Comparison of ENCODE assay signal across 15 cellular contexts in the genomic region with DNA sequence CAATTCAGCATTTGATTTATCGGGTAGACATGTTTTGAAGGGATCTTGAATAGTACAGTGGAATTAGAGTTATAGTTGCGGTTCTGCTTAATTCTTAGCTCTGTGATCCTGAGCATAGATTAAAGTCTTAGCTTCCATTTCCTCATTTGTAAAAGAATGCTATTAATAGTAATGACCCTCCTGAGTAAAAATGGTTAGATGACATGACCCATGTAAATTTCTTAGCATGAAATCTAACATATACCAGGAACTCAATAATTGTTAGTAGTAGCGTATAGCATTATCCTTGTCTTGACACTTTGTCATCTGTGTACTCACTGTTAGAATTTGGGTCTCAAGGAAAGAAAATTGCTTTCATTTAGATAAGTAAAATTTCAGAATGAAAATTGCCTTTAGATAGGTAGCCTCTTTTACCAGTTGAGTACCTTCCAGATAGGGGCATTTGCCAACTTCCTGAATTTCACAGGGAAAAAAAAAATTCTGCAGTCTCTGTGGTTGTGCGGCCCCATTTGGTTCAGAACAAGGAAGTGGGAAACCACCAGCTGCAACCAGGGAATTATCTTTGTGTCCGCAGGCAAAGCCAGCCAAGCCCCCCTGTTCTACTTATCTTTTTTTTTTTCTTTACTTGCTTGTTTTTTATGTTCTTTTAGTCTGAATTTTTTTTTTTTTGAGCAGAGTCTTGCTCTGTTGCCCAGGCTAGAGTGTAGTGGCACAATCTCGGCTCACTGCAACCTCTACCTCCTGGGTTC.
A peak's percentile ranks its signal among the peaks of the same experiment; 100 is the strongest.
DNase-seq lines count a peak whose midpoint lies in the region; ATAC-seq and TF ChIP-seq lines count a peak whose summit lies in the region.
"Had no signal": no experiment of that assay in that cellular context is flagged by ENCODE, and none has a peak within 500 bp of the region (broad histone marks: within the 10 kb centered on the region; RNA-seq: fewer than 3 reads in every experiment).

No MANE protein-coding gene starts in this region.

- POLR2A ChIA-PET in WTC11 (lab: Charles Lee): no interaction called here

- CTCF ChIA-PET in WTC11 (lab: Charles Lee): no interaction called here

- H3K4me1 Mint-ChIP-seq in naive B cell (peaks cover 5 to 39% (median 33%) of the 10 kb centered on the region in 3 donors), WTC11 (no peaks in the 10 kb centered on the region)

- no peaks in the 10 kb centered on the region for H3K27me3 Mint-ChIP-seq in naive B cell
- peaks cover 22% of the 10 kb centered on the region for H3K27me3 Mint-ChIP-seq in WTC11 (ENCODE audit: low read depth)
- H3K27me3 Mint-ChIP-seq: CD4-positive, alpha-beta memory T cell had no signal

- H3K4me3 ChIP-seq in NB4 (ENCODE audit: low read depth, low read length): no peak overlapping the region

- ATAC-seq in naive B cell (ENCODE audit: low read depth in 2 of 2): peak; percentile 81
- ATAC-seq in WTC11: no peak
- ATAC-seq: left colon had no signal

- H3K9me3 Mint-ChIP-seq in naive B cell (peaks cover 0 to 6% (median 0%) of the 10 kb centered on the region in 7 donors), WTC11 (peaks cover 4% of the 10 kb centered on the region; the same call in 1 of the 2 replicates)
- H3K9me3 Mint-ChIP-seq: activated T-helper 2 cell treated with anti-CD3 and anti-CD28 coated beads, Interferon-gamma antibody, Interleukin-2, Interleukin-4, amounts not matched to agents 10 μg/mL and 5 μg/mL and 100 μg/mL, durations not matched to agents 14 hours and 24 hours and 36 hours; HFFc6 had no signal

- H3K4me3 Mint-ChIP-seq in naive B cell: peak overlapping the region in 5 of 8 donors; percentile 10 to 55 (median 30)
- no peak overlapping the region for H3K4me3 Mint-ChIP-seq in WTC11
- H3K4me3 Mint-ChIP-seq: CD4-positive, alpha-beta memory T cell had no signal

- TF ChIP-seq POLR2A in NB4 (IDR thresholded peaks at IDR 0.05; ENCODE audit: extremely low read depth, insufficient read length): no peak

- H3K36me3 Mint-ChIP-seq in naive B cell (no peaks in the 10 kb centered on the region), WTC11 (peaks cover 3% of the 10 kb centered on the region; the same call in 1 of the 2 replicates)

- TF ChIP-seq CTCF in NB4 (IDR thresholded peaks at IDR 0.05; ENCODE audit: low read depth, low read length): no peak
- no peak for TF ChIP-seq CTCF in WTC11 (IDR thresholded peaks at IDR 0.05)

- peak overlapping the region in 1 of 6 donors; percentile 20 for H3K27ac Mint-ChIP-seq in naive B cell
- H3K27ac Mint-ChIP-seq in WTC11: no peak overlapping the region
- H3K27ac Mint-ChIP-seq: activated T-helper 2 cell treated with anti-CD3 and anti-CD28 coated beads, Interferon-gamma antibody, Interleukin-2, Interleukin-4, amounts not matched to agents 10 μg/mL and 5 μg/mL and 100 μg/mL, durations not matched to agents 14 hours and 24 hours and 36 hours; CD4-positive, alpha-beta memory T cell had no signal

- DNase-seq in Daoy (ENCODE audit: low read depth) (peak; percentile 64), NB4 (ENCODE audit: low read depth) (peak; percentile 82), amniotic epithelial cell (ENCODE audit: low read depth) (peak; percentile 73), naive B cell (peak; percentile 43), DMS153 treated with DMSO at 0.1 percent for 48 hours (lab: John Stamatoyannopoulos, UW; ENCODE audit: unreplicated experiment) (no peak), ecto neural progenitor cell (ENCODE audit: low spot score) (no peak), occipital lobe (lab: John Stamatoyannopoulos, UW) (no peak), WTC11 (ENCODE audit: low spot score) (no peak)
- DNase-seq: activated CD4-positive, alpha-beta T cell treated with anti-CD3 and anti-CD28 coated beads, Interleukin-2, amount 50 U/mL, for 1 hour; HFFc6; left colon; NCI-H1694; NCI-H774 had no signal

TF ChIP-seq in WTC11, 78 proteins besides CTCF, POLR2A, EP300 and RAD21:
- TF ChIP-seq, protein P1, sequence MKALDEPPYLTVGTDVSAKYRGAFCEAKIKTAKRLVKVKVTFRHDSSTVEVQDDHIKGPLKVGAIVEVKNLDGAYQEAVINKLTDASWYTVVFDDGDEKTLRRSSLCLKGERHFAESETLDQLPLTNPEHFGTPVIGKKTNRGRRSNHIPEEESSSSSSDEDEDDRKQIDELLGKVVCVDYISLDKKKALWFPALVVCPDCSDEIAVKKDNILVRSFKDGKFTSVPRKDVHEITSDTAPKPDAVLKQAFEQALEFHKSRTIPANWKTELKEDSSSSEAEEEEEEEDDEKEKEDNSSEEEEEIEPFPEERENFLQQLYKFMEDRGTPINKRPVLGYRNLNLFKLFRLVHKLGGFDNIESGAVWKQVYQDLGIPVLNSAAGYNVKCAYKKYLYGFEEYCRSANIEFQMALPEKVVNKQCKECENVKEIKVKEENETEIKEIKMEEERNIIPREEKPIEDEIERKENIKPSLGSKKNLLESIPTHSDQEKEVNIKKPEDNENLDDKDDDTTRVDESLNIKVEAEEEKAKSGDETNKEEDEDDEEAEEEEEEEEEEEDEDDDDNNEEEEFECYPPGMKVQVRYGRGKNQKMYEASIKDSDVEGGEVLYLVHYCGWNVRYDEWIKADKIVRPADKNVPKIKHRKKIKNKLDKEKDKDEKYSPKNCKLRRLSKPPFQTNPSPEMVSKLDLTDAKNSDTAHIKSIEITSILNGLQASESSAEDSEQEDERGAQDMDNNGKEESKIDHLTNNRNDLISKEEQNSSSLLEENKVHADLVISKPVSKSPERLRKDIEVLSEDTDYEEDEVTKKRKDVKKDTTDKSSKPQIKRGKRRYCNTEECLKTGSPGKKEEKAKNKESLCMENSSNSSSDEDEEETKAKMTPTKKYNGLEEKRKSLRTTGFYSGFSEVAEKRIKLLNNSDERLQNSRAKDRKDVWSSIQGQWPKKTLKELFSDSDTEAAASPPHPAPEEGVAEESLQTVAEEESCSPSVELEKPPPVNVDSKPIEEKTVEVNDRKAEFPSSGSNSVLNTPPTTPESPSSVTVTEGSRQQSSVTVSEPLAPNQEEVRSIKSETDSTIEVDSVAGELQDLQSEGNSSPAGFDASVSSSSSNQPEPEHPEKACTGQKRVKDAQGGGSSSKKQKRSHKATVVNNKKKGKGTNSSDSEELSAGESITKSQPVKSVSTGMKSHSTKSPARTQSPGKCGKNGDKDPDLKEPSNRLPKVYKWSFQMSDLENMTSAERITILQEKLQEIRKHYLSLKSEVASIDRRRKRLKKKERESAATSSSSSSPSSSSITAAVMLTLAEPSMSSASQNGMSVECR (CRISPR knock-in tag; IDR thresholded peaks at IDR 0.05; ENCODE audit: borderline replicate concordance): no peak
- TF ChIP-seq PRRX2 (CRISPR knock-in tag; IDR thresholded peaks at IDR 0.05) (no peak), JAZF1 (CRISPR knock-in tag; IDR thresholded peaks at IDR 0.05) (no peak), TP53 (CRISPR knock-in tag; IDR thresholded peaks at IDR 0.05) (no peak), HMGA2 (CRISPR knock-in tag; IDR thresholded peaks at IDR 0.05) (no peak), TEAD4 (CRISPR knock-in tag; IDR thresholded peaks at IDR 0.05) (no peak)
- TF ChIP-seq, protein P2, sequence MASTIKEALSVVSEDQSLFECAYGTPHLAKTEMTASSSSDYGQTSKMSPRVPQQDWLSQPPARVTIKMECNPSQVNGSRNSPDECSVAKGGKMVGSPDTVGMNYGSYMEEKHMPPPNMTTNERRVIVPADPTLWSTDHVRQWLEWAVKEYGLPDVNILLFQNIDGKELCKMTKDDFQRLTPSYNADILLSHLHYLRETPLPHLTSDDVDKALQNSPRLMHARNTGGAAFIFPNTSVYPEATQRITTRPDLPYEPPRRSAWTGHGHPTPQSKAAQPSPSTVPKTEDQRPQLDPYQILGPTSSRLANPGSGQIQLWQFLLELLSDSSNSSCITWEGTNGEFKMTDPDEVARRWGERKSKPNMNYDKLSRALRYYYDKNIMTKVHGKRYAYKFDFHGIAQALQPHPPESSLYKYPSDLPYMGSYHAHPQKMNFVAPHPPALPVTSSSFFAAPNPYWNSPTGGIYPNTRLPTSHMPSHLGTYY (CRISPR knock-in tag; IDR thresholded peaks at IDR 0.05): no peak
- TF ChIP-seq, protein P3, sequence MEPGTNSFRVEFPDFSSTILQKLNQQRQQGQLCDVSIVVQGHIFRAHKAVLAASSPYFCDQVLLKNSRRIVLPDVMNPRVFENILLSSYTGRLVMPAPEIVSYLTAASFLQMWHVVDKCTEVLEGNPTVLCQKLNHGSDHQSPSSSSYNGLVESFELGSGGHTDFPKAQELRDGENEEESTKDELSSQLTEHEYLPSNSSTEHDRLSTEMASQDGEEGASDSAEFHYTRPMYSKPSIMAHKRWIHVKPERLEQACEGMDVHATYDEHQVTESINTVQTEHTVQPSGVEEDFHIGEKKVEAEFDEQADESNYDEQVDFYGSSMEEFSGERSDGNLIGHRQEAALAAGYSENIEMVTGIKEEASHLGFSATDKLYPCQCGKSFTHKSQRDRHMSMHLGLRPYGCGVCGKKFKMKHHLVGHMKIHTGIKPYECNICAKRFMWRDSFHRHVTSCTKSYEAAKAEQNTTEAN (CRISPR knock-in tag; IDR thresholded peaks at IDR 0.05): no peak

Comparison
In these comparisons a context has a peak if more than half of its experiments do, and no peak if none do; other contexts are left out.
1. DNase-seq: peak in Daoy (single experiment), NB4 (single experiment), amniotic epithelial cell (single experiment) and naive B cell (single experiment); none in DMS153 treated with DMSO at 0.1 percent for 48 hours (single experiment), ecto neural progenitor cell (single experiment), occipital lobe (single experiment) and WTC11 (single experiment).